In the genomic region with DNA sequence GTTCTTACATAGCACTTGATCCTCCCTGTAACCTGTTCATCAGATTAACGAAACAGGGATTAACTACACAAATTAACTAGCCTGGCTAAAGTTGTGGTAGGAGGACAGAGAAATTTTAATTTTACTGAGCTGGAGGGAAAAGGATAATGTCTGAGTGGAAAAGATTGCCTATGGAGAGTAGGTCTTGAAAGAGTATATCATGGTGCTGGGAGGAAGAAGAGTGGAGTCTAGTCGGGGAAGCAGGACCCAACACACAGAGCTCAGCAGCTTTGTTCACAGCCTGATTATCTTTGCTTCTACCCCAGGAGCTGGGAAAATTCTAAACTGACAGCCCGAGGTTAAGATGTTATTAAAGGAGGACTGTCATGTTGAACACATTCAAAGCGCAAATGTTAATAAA, we compare ENCODE assay signal across 25 cellular contexts.
"Had no signal": no experiment of that assay in that cellular context is flagged by ENCODE, and none has a peak within 500 bp of the region (broad histone marks: within the 10 kb centered on the region; RNA-seq: fewer than 3 reads in every experiment).

No MANE protein-coding gene starts in this region.

- H3K36me3 ChIP-seq: colonic mucosa, gastroesophageal sphincter, heart left ventricle, left lung, lower lobe of right lung had no signal

- FAIRE-seq: endometrium, frontal cortex, kidney had no signal

- H3K79me2 ChIP-seq: hepatocyte had no signal

- H3K4me2 ChIP-seq: hepatocyte had no signal

- H3K27ac ChIP-seq: colonic mucosa, epithelial cell of prostate, foreskin keratinocyte, gastroesophageal sphincter, heart left ventricle, hepatocyte, left lung, lower lobe of right lung had no signal

- H3K9me3 ChIP-seq: colonic mucosa, gastroesophageal sphincter, heart left ventricle, lower lobe of right lung, mucosa of descending colon had no signal

- H3K27me3 ChIP-seq: colonic mucosa had no signal

- ATAC-seq: effector memory CD8-positive, alpha-beta T cell; esophagus mucosa; foreskin keratinocyte; gastroesophageal sphincter; heart left ventricle; left cardiac atrium; left lung; left ventricle myocardium superior; lower lobe of right lung; mucosa of descending colon had no signal

- DNase-seq: colonic mucosa; cortex of kidney; effector CD8-positive, alpha-beta T cell; effector memory CD8-positive, alpha-beta T cell; endodermal cell; erythroblast; foreskin keratinocyte; heart left ventricle; hypothalamus; immature natural killer cell; islet precursor cell; kidney; left cardiac atrium; left lung; left ventricle myocardium superior; lower lobe of right lung; mesenchymal stem cell; mucosa of descending colon; naive B cell had no signal

- H3K4me1 ChIP-seq: colonic mucosa, foreskin keratinocyte had no signal

- H2AFZ ChIP-seq: hepatocyte had no signal

- H3K4me3 ChIP-seq: colonic mucosa, gastroesophageal sphincter, heart left ventricle, hepatocyte, left lung, lower lobe of right lung, mucosa of descending colon had no signal
